ENCODE assay signal across 24 cellular contexts in the genomic region with DNA sequence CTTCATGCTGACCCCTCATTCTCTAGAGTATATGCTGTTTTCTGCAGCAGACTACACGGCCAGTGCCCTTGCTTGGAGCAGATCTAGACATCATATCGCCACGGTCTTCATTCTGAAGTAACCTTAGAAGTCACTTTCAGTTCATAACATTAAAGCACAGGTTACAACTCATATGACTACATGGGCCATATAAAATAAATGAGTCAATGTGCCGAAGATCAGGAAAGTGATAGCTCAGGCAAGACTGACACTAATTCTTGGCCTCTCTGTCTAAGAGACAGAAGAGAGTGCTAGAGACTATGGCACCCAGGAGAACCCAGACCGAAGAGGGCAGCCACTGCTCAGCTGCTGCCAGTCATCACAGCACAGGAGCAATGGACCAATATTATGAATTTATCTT.
A peak's percentile ranks its signal among the peaks of the same experiment; 100 is the strongest.
DNase-seq lines count a peak whose midpoint lies in the region; ATAC-seq and TF ChIP-seq lines count a peak whose summit lies in the region.
"Had no signal": no experiment of that assay in that cellular context is flagged by ENCODE, and none has a peak within 500 bp of the region (broad histone marks: within the 10 kb centered on the region; RNA-seq: fewer than 3 reads in every experiment).

No MANE protein-coding gene starts in this region.

- no peak overlapping the region for H3K27ac ChIP-seq in SK-N-SH (ENCODE audit: low read depth in 2 of 2, low read length in 1 of 2)
- H3K27ac ChIP-seq in Karpas-422 (ENCODE audit: low read length): no peak overlapping the region
- H3K27ac ChIP-seq in mucosa of rectum (ENCODE audit: low read depth in 2 of 2, low read length in 2 of 2): no peak overlapping the region
- H3K27ac ChIP-seq: 22Rv1, BLaER1 had no signal

- H3K4me2 ChIP-seq in SK-N-SH: peak overlapping the region; percentile 5; the same call in 1 of the 2 replicates
- H3K4me2 ChIP-seq in Karpas-422 (ENCODE audit: low read depth, low read length, poor library complexity, severe bottlenecking): peak overlapping the region; percentile 24
- H3K4me2 ChIP-seq: BLaER1 had no signal

- no peaks in the 10 kb centered on the region for H4K20me1 ChIP-seq in SK-N-SH (ENCODE audit: insufficient read depth)
- H4K20me1 ChIP-seq in Karpas-422 (ENCODE audit: insufficient read depth, low read depth, low read length): no peaks in the 10 kb centered on the region
- H4K20me1 ChIP-seq: BLaER1 had no signal

- H3K9me3 ChIP-seq in SK-N-SH (no peaks in the 10 kb centered on the region), Karpas-422 (ENCODE audit: low read length) (no peaks in the 10 kb centered on the region), mucosa of rectum (ENCODE audit: control insufficient read depth in 2 of 2, low read length in 2 of 2) (no peaks in the 10 kb centered on the region)
- H3K9me3 ChIP-seq: BLaER1 had no signal

- intact Hi-C loops in left colon (cut with DNase I, micrococcal nuclease): no loop called here

- peaks cover 2 to 10% of the 10 kb centered on the region in 2 experiments; a peak in 2 of 4 replicates for H3K4me1 ChIP-seq in SK-N-SH (ENCODE audit: control insufficient read depth in 1 of 2, insufficient read depth in 2 of 2, low read depth in 1 of 2, low read length in 1 of 2)
- H3K4me1 ChIP-seq in Karpas-422 (ENCODE audit: low read length): no peaks in the 10 kb centered on the region
- H3K4me1 ChIP-seq in mucosa of rectum (ENCODE audit: control insufficient read depth in 2 of 2, insufficient read depth in 2 of 2, low read length in 2 of 2): peaks cover 0 to 8% of the 10 kb centered on the region in 2 donors
- H3K4me1 ChIP-seq: BE2C, BLaER1 had no signal

- WGBS in SK-N-SH (ENCODE audit: low lambda C conversion rate): 39% methylated on average over 5 of the region's 5 CpGs

- H3K36me3 ChIP-seq in SK-N-SH (replicated peaks in 1 of 2; ENCODE audit: control insufficient read depth in 1 of 2, insufficient read depth in 2 of 2, low read length in 1 of 2): no peaks in the 10 kb centered on the region
- no peaks in the 10 kb centered on the region for H3K36me3 ChIP-seq in Karpas-422 (ENCODE audit: insufficient read depth, low read length)
- no peaks in the 10 kb centered on the region for H3K36me3 ChIP-seq in mucosa of rectum (ENCODE audit: control insufficient read depth in 2 of 2, insufficient read depth in 2 of 2, low read length in 2 of 2)
- H3K36me3 ChIP-seq: BE2C, BLaER1 had no signal

- POLR2A ChIA-PET in SK-N-SH (lab: Yijun Ruan, JAX): no interaction called here

- DNase-seq in SK-N-SH (no peak), Karpas-422 (no peak), left colon (no peak), NCI-H1694 (lab: John Stamatoyannopoulos, UW) (no peak)
- no peak for DNase-seq in effector CD8-positive, alpha-beta T cell (lab: John Stamatoyannopoulos, UW)
- DNase-seq in activated naive CD4-positive, alpha-beta T cell treated with Interleukin-2 at 50 U/mL for 16 hours: no peak
- DNase-seq: ACHN; BE2C; C1 segment of cervical spinal cord; CD4-positive, alpha-beta memory T cell; CD4-positive, CD25-positive, alpha-beta regulatory T cell; CD8-positive, alpha-beta memory T cell; COR-L47; DMS 273 treated with DMSO at 0.1 percent for 48 hours; DMS153; DMS53; DMS79; DND-41; EL; GF-D8 had no signal

- H3K9me2 ChIP-seq in SK-N-SH: no peaks in the 10 kb centered on the region
- H3K9me2 ChIP-seq in Karpas-422 (replicated peaks; ENCODE audit: insufficient read depth, low read length): no peaks in the 10 kb centered on the region

- ATAC-seq in SK-N-SH treated with all-trans-retinoic acid at 6 μM for 48 hours (no peak), left colon (peak; percentile 71)

- CTCF ChIA-PET in SK-N-SH (lab: Yijun Ruan, JAX): no interaction called here

- no peaks in the 10 kb centered on the region for H3F3A ChIP-seq in SK-N-SH (replicated peaks; ENCODE audit: insufficient read depth)

- peak overlapping the region; percentile 54; the same call in 1 of the 2 replicates for H2AFZ ChIP-seq in SK-N-SH (ENCODE audit: low read depth)
- H2AFZ ChIP-seq in Karpas-422 (ENCODE audit: low read length): no peak overlapping the region; the same call in 1 of the 2 replicates

- H3K9ac ChIP-seq in SK-N-SH (no peak overlapping the region), Karpas-422 (ENCODE audit: low read length) (no peak overlapping the region), mucosa of rectum (ENCODE audit: low read depth in 1 of 2, low read length in 2 of 2) (no peak overlapping the region)
- H3K9ac ChIP-seq: BLaER1 had no signal

- TF ChIP-seq RAD21 in SK-N-SH (IDR thresholded peaks at IDR 0.05; ENCODE audit: low read length): no peak

- H3K79me2 ChIP-seq in SK-N-SH (ENCODE audit: insufficient read depth) (no peaks in the 10 kb centered on the region), Karpas-422 (ENCODE audit: low read length) (no peaks in the 10 kb centered on the region)

- H3K27me3 ChIP-seq in SK-N-SH (ENCODE audit: insufficient read depth) (no peaks in the 10 kb centered on the region), Karpas-422 (ENCODE audit: low read length) (0 out of 2 replicates have a peak, but pooled peaks cover 2% of the 10 kb centered on the region), mucosa of rectum (ENCODE audit: control insufficient read depth in 2 of 2, insufficient read depth in 2 of 2, low read length in 2 of 2) (no peaks in the 10 kb centered on the region)
- H3K27me3 ChIP-seq: BE2C, BLaER1 had no signal

- TF ChIP-seq CTCF in SK-N-SH (IDR thresholded peaks at IDR 0.05): no peak

- no peak for TF ChIP-seq EP300 in SK-N-SH (IDR thresholded peaks at IDR 0.05; ENCODE audit: borderline replicate concordance in 1 of 2, low read depth in 1 of 2, low read length in 1 of 2)

- H3K4me3 ChIP-seq in SK-N-SH (ENCODE audit: low read depth in 2 of 2, low read length in 1 of 2) (no peak overlapping the region; a peak in 1 of 4 replicates), Karpas-422 (ENCODE audit: low read length) (no peak overlapping the region), mucosa of rectum (ENCODE audit: low read length in 2 of 2) (peak overlapping the region; percentile 7 to 11)
- H3K4me3 ChIP-seq: BLaER1 had no signal

TF ChIP-seq in SK-N-SH, 30 proteins besides CTCF, POLR2A, EP300 and RAD21 (continues in another document):
- TF ChIP-seq REST (IDR thresholded peaks at IDR 0.05; ENCODE audit: low read depth, low read length) (no peak), CHD2 (IDR thresholded peaks at IDR 0.05; ENCODE audit: low read length, partially characterized antibody) (no peak)

TF ChIP-seq in SK-N-SH treated with all-trans-retinoic acid at 6 μM for 48 hours, 23 proteins besides CTCF, POLR2A, EP300 and RAD21 (continues in another document):
- TF ChIP-seq ESRRG (CRISPR knock-in tag; IDR thresholded peaks at IDR 0.05): no peak
- no peak for TF ChIP-seq ZNF70 (CRISPR knock-in tag; IDR thresholded peaks at IDR 0.05)
- no peak for TF ChIP-seq ZC3H10 (CRISPR knock-in tag; IDR thresholded peaks at IDR 0.05)
- TF ChIP-seq SNAI2 (CRISPR knock-in tag; IDR thresholded peaks at IDR 0.05): no peak
- TF ChIP-seq ZFP30 (CRISPR knock-in tag; IDR thresholded peaks at IDR 0.05): no peak
- TF ChIP-seq ZNF565 (CRISPR knock-in tag; conservative IDR thresholded peaks at IDR 0.05; ENCODE audit: low read depth): no peak
- no peak for TF ChIP-seq PPARA (CRISPR knock-in tag; IDR thresholded peaks at IDR 0.05; ENCODE audit: borderline replicate concordance)
- no peak for TF ChIP-seq CREB5 (CRISPR knock-in tag; IDR thresholded peaks at IDR 0.05; ENCODE audit: low read depth)
- TF ChIP-seq ARNTL (CRISPR knock-in tag; IDR thresholded peaks at IDR 0.05; ENCODE audit: borderline replicate concordance, low read depth): no peak
- no peak for TF ChIP-seq RARB (CRISPR knock-in tag; IDR thresholded peaks at IDR 0.05)
- no peak for TF ChIP-seq ISL1 (CRISPR knock-in tag; IDR thresholded peaks at IDR 0.05)
- TF ChIP-seq, protein P1, sequence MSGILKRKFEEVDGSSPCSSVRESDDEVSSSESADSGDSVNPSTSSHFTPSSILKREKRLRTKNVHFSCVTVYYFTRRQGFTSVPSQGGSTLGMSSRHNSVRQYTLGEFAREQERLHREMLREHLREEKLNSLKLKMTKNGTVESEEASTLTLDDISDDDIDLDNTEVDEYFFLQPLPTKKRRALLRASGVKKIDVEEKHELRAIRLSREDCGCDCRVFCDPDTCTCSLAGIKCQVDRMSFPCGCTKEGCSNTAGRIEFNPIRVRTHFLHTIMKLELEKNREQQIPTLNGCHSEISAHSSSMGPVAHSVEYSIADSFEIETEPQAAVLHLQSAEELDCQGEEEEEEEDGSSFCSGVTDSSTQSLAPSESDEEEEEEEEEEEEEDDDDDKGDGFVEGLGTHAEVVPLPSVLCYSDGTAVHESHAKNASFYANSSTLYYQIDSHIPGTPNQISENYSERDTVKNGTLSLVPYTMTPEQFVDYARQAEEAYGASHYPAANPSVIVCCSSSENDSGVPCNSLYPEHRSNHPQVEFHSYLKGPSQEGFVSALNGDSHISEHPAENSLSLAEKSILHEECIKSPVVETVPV (CRISPR knock-in tag; IDR thresholded peaks at IDR 0.05): no peak
- TF ChIP-seq OSR1 (CRISPR knock-in tag; IDR thresholded peaks at IDR 0.05): no peak
- no peak for TF ChIP-seq BACH2 (CRISPR knock-in tag; IDR thresholded peaks at IDR 0.05; ENCODE audit: borderline replicate concordance)
- no peak for TF ChIP-seq TOX (CRISPR knock-in tag; IDR thresholded peaks at IDR 0.05; ENCODE audit: borderline replicate concordance)
- TF ChIP-seq ZNF8 (CRISPR knock-in tag; IDR thresholded peaks at IDR 0.05): no peak
- no peak for TF ChIP-seq ZFP3 (CRISPR knock-in tag; IDR thresholded peaks at IDR 0.05)

Comparison
In these comparisons a context has a peak if more than half of its experiments do, and no peak if none do; other contexts are left out.
1. H3K4me3 ChIP-seq: peak in mucosa of rectum (2 of 2); none in SK-N-SH (0 of 2) and Karpas-422 (single experiment).